ENCODE assay signal across 18 cellular contexts in the genomic region with DNA sequence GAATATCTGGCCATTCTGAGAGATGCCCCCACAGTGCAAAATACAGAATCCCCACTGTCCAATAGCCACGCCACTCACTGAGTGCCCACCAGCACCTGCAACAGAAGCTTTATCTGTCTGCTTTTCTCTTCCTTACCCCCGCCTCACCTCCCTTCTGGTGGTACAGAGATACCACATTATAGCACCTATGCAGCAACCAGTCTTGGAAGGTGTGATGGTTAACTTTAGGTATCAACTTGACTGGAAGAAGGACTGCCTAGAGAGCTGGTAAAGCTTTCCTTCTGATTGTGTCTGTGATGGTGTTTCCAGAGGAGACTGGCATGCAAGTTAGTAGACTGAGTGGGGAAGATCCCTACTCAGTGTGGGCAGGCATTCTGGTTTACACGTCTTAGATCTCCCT.
A peak's percentile ranks its signal among the peaks of the same experiment; 100 is the strongest.
DNase-seq lines count a peak whose midpoint lies in the region; FAIRE-seq and TF ChIP-seq lines count a peak whose summit lies in the region.
"Had no signal": no experiment of that assay in that cellular context is flagged by ENCODE, and none has a peak within 500 bp of the region (broad histone marks: within the 10 kb centered on the region; RNA-seq: fewer than 3 reads in every experiment).

No MANE protein-coding gene starts in this region.

- peaks cover 27% of the 10 kb centered on the region for H4K20me1 ChIP-seq in BLaER1
- no peaks in the 10 kb centered on the region for H4K20me1 ChIP-seq in MM.1S (ENCODE audit: insufficient read depth, low read length)
- no peaks in the 10 kb centered on the region for H4K20me1 ChIP-seq in fibroblast of lung (ENCODE audit: control insufficient read depth, extremely low read depth, insufficient read depth, low read length)

- peaks cover 77% of the 10 kb centered on the region for H3K4me1 ChIP-seq in BLaER1
- peaks cover 49% of the 10 kb centered on the region for H3K4me1 ChIP-seq in MM.1S (ENCODE audit: low read length)
- peaks cover 3% of the 10 kb centered on the region for H3K4me1 ChIP-seq in fibroblast of lung (ENCODE audit: control insufficient read depth, extremely low read depth, insufficient read depth, low read length)
- H3K4me1 ChIP-seq: HAP-1 had no signal

- H3K79me2 ChIP-seq in MM.1S (ENCODE audit: low read length): peaks cover 97% of the 10 kb centered on the region
- no peaks in the 10 kb centered on the region for H3K79me2 ChIP-seq in fibroblast of lung (ENCODE audit: control insufficient read depth, insufficient read depth, low read length)

- H3K4me3 ChIP-seq in BLaER1 (peak overlapping the region; percentile 73), MM.1S (ENCODE audit: low read length) (peak overlapping the region; percentile 86), fibroblast of lung (replicated peaks in 1 of 4; ENCODE audit: control extremely low read depth in 1 of 4, insufficient read depth in 1 of 4, low read depth in 3 of 4, low read length in 4 of 4) (no peak overlapping the region)
- H3K4me3 ChIP-seq: HAP-1, uterus had no signal

- no peaks in the 10 kb centered on the region for H3K9me3 ChIP-seq in BLaER1
- no peaks in the 10 kb centered on the region for H3K9me3 ChIP-seq in MM.1S (replicated peaks; ENCODE audit: insufficient read depth, low read length)
- H3K9me3 ChIP-seq in fibroblast of lung (ENCODE audit: control insufficient read depth, insufficient read depth, low read depth, low read length): no peaks in the 10 kb centered on the region
- H3K9me3 ChIP-seq: HAP-1, spleen, uterus had no signal

- H3F3A ChIP-seq in MM.1S (ENCODE audit: insufficient read depth, low read length): peaks cover 64% of the 10 kb centered on the region

- DNase-seq in GM18507 (ENCODE audit: extremely low spot score, insufficient read length, low read depth): no peak
- DNase-seq in MM.1S: no peak
- DNase-seq in fibroblast of lung (ENCODE audit: low read depth in 2 of 2): no peak
- DNase-seq in stimulated activated CD4-positive, alpha-beta T cell treated with anti-CD3 and anti-CD28 coated beads, Interleukin-4, amount 100 ng/mL, for 1 hour: no peak
- no peak for DNase-seq in medulla oblongata (ENCODE audit: extremely low spot score)
- DNase-seq in mesenteric fat pad (ENCODE audit: low spot score): no peak
- no peak for DNase-seq in NCI-H1930 (lab: John Stamatoyannopoulos, UW)
- DNase-seq: activated CD4-positive, alpha-beta memory T cell treated with anti-CD3 and anti-CD28 coated beads, Interleukin-2, amount 10 ng/mL, durations not matched to agents 7 days and 5 days; activated T-cell treated with anti-CD3 and anti-CD28 coated beads, Interleukin-2, amount 50 U/mL, for 1 hour; CD4-positive, alpha-beta T cell; GF-D8; left ventricle myocardium superior; spleen; substantia nigra; uterus had no signal

- H3K36me3 ChIP-seq in BLaER1 (peaks cover 10% of the 10 kb centered on the region; the same call in 1 of the 2 replicates), MM.1S (replicated peaks; ENCODE audit: insufficient read depth, low read length) (no peaks in the 10 kb centered on the region; the same call in 1 of the 2 replicates), fibroblast of lung (ENCODE audit: control insufficient read depth, insufficient read depth, low read length) (no peaks in the 10 kb centered on the region)
- H3K36me3 ChIP-seq: HAP-1, spleen, uterus had no signal

- H3K27ac ChIP-seq in BLaER1 (peak overlapping the region; percentile 89), MM.1S (ENCODE audit: low read length) (peak overlapping the region; percentile 98), fibroblast of lung (ENCODE audit: insufficient read depth, low read length) (no peak overlapping the region)
- H3K27ac ChIP-seq: uterus had no signal

- peak overlapping the region; percentile 94 for H3K4me2 ChIP-seq in BLaER1
- H3K4me2 ChIP-seq in MM.1S (ENCODE audit: low read depth, low read length): peak overlapping the region; percentile 86
- peak overlapping the region; percentile 45 for H3K4me2 ChIP-seq in fibroblast of lung (ENCODE audit: extremely low read depth, insufficient read depth, low read length)

- no peaks in the 10 kb centered on the region for H3K9me2 ChIP-seq in MM.1S (replicated peaks; ENCODE audit: insufficient read depth, low read length)

- H2AFZ ChIP-seq in MM.1S (ENCODE audit: low read length) (no peak overlapping the region), fibroblast of lung (ENCODE audit: low read length) (no peak overlapping the region)

- TF ChIP-seq CTCF in MM.1S (IDR thresholded peaks at IDR 0.05; ENCODE audit: low read length): no peak
- no peak for TF ChIP-seq CTCF in fibroblast of lung (conservative IDR thresholded peaks at IDR 0.05 in 1 of 2, IDR thresholded peaks at IDR 0.05 in 1 of 2; ENCODE audit: low read depth in 1 of 2, low read length in 2 of 2)

- H3K27me3 ChIP-seq in BLaER1 (no peaks in the 10 kb centered on the region), MM.1S (replicated peaks; ENCODE audit: insufficient read depth, low read length) (no peaks in the 10 kb centered on the region), fibroblast of lung (ENCODE audit: control insufficient read depth, insufficient read depth, low read length) (no peaks in the 10 kb centered on the region)
- H3K27me3 ChIP-seq: spleen, uterus had no signal

- H3K9ac ChIP-seq in BLaER1 (peak overlapping the region; percentile 89), MM.1S (ENCODE audit: low read length) (peak overlapping the region; percentile 99), fibroblast of lung (ENCODE audit: insufficient read depth, low read length) (no peak overlapping the region)

- FAIRE-seq in GM18507 (lab: Jason Lieb, UNC): peak; percentile 5
- FAIRE-seq: HepG2 had no signal

Comparison
In these comparisons a context has a peak if more than half of its experiments do, and no peak if none do; other contexts are left out.
1. H3K4me3 ChIP-seq: peak in BLaER1 (single experiment) and MM.1S (single experiment); none in fibroblast of lung (0 of 4).
2. Peak in every context shown above with its lines, with median percentiles within 50 percentile points of each other: H3K4me2 ChIP-seq.